In the genomic region with DNA sequence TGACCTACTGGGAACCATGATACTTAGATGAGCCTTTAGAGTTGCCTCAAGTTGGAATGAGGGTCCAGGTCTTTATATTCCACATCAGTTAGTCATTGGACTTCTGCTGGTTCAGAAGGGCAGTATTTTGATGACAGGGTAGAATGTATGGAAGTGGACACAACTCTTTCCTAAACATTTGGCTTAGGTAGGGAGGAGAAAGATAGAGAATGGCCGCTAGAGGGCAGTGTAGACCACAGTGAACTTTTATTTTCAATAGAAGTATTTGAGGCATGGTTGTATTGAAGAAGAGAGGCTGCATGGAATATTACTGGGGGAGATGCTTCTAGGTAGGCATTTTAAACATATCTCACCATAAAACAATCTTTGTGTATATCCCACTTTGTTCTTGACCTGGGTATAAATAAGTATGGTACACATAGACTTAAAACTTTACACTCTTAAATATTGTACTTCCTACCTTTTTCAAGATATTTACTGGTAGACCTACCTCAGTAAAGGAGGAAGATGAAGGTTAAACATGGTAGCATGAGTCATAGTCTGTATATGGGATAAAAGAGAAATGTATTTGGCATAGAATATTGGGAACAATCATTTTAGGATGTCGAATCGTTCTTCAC, we compare ENCODE assay signal across 8 cellular contexts.
DNase-seq lines count a peak whose midpoint lies in the region; ATAC-seq, FAIRE-seq and TF ChIP-seq lines count a peak whose summit lies in the region.

No MANE protein-coding gene starts in this region.

- H3K4me3 Mint-ChIP-seq in naive thymus-derived CD4-positive, alpha-beta T cell: no peak overlapping the region

- intact Hi-C loops in naive thymus-derived CD4-positive, alpha-beta T cell (cut with micrococcal nuclease): loop anchor here (1.0 kb wide), 2 partner anchors 620 to 1314 kb away; a partner anchor contains a TSS

- peak; percentile 42 for FAIRE-seq in urothelium cell line (lab: Jason Lieb, UNC)

- DNase-seq in AG04450 (ENCODE audit: low read depth, low spot score): peak; percentile 20
- DNase-seq in GM12864 (ENCODE audit: low read depth): peak; percentile 5
- DNase-seq in NCI-H1694 (lab: John Stamatoyannopoulos, UW): peak; percentile 78
- DNase-seq in activated CD4-positive, CD25-positive, alpha-beta regulatory T cell treated with anti-CD3 and anti-CD28 coated beads, Interleukin-2, amount 50 U/mL, for 72 hours: peak; percentile 31
- no peak for DNase-seq in epithelial cell of proximal tubule (ENCODE audit: low read depth)
- DNase-seq in naive thymus-derived CD4-positive, alpha-beta T cell: peak in 6 of 9 donors; percentile 7 to 37 (median 21)
- DNase-seq in urothelium cell line (ENCODE audit: low spot score): peak; percentile 26

- H3K4me1 ChIP-seq in naive thymus-derived CD4-positive, alpha-beta T cell (ENCODE audit: control insufficient read depth in 2 of 2, insufficient read depth in 2 of 2, low read length in 2 of 2): no peaks in the 10 kb centered on the region

- no peaks in the 10 kb centered on the region for H3K36me3 ChIP-seq in naive thymus-derived CD4-positive, alpha-beta T cell (ENCODE audit: control insufficient read depth in 2 of 3, insufficient read depth in 3 of 3, low read length in 3 of 3)

- H3K27me3 Mint-ChIP-seq in naive thymus-derived CD4-positive, alpha-beta T cell: peaks cover 0 to 17% (median 4%) of the 10 kb centered on the region in 5 donors

- H3K4me3 ChIP-seq in AG04450 (ENCODE audit: low read depth, low read length) (no peak overlapping the region), GM12864 (ENCODE audit: low read depth, low read length) (no peak overlapping the region), epithelial cell of proximal tubule (ENCODE audit: low read depth, low read length) (no peak overlapping the region)
- no peak overlapping the region for H3K4me3 ChIP-seq in naive thymus-derived CD4-positive, alpha-beta T cell (ENCODE audit: low read length)

- TF ChIP-seq CTCF in AG04450 (IDR thresholded peaks at IDR 0.05; ENCODE audit: low read depth, low read length) (peak; percentile 66), GM12864 (IDR thresholded peaks at IDR 0.05; ENCODE audit: low read depth, low read length, missing control alignments) (peak; percentile 68), epithelial cell of proximal tubule (conservative IDR thresholded peaks at IDR 0.05; ENCODE audit: low read depth, low read length) (peak; percentile 79)

- no peaks in the 10 kb centered on the region for H3K27me3 ChIP-seq in AG04450 (ENCODE audit: control insufficient read depth, insufficient read depth, low read length)
- H3K27me3 ChIP-seq in naive thymus-derived CD4-positive, alpha-beta T cell (ENCODE audit: control insufficient read depth in 2 of 2, insufficient read depth in 2 of 2, low read length in 2 of 2): no peaks in the 10 kb centered on the region

- no peaks in the 10 kb centered on the region for H3K36me3 Mint-ChIP-seq in naive thymus-derived CD4-positive, alpha-beta T cell

- POLR2A ChIA-PET in AG04450 (lab: Yijun Ruan, JAX): no interaction called here
- POLR2A ChIA-PET in naive thymus-derived CD4-positive, alpha-beta T cell (lab: Charles Lee): no interaction called here

- ATAC-seq in HG02623 (IDR thresholded peaks at IDR 0.05; ENCODE audit: unreplicated experiment): peak; percentile 82
- ATAC-seq in naive thymus-derived CD4-positive, alpha-beta T cell: peak; percentile 57

- H3K27ac ChIP-seq in AG04450 (ENCODE audit: low read depth, low read length): no peak overlapping the region
- no peak overlapping the region for H3K27ac ChIP-seq in naive thymus-derived CD4-positive, alpha-beta T cell (ENCODE audit: low read depth, low read length)

- CTCF ChIA-PET in AG04450 (lab: Charles Lee): interaction anchor here (0.7 to 1.6 kb wide), 7 partner anchors 8 to 1315 kb away, joined by 3 to 13 read pairs (median 6); no protein-coding TSS in a partner anchor
- CTCF ChIA-PET in naive thymus-derived CD4-positive, alpha-beta T cell (lab: Charles Lee): no interaction called here

- H3K4me1 Mint-ChIP-seq in naive thymus-derived CD4-positive, alpha-beta T cell: no peaks in the 10 kb centered on the region

- H3K27ac Mint-ChIP-seq in naive thymus-derived CD4-positive, alpha-beta T cell: no peak overlapping the region

- no peaks in the 10 kb centered on the region for H3K9me3 Mint-ChIP-seq in naive thymus-derived CD4-positive, alpha-beta T cell

- no peaks in the 10 kb centered on the region for H3K9me3 ChIP-seq in AG04450 (ENCODE audit: control insufficient read depth, insufficient read depth, low read length)
- no peaks in the 10 kb centered on the region for H3K9me3 ChIP-seq in naive thymus-derived CD4-positive, alpha-beta T cell (ENCODE audit: control insufficient read depth in 2 of 3, low read length in 3 of 3)
